In genomic region chr12:131971226-131971625, GRCh38 we compare ENCODE assay signal across 9 cellular contexts.
"Had no signal": no experiment of that assay in that cellular context is flagged by ENCODE, and none has a peak within 500 bp of the region (broad histone marks: within the 10 kb centered on the region; RNA-seq: fewer than 3 reads in every experiment).

No MANE protein-coding gene starts in this region.

- H3K27ac Mint-ChIP-seq: activated naive CD8-positive, alpha-beta T cell; stimulated activated effector memory CD8-positive, alpha-beta T cell treated with anti-CD3 and anti-CD28 coated beads, Interleukin-12 subunit alpha, Interleukin-12 subunit beta, amount 100 ng/mL, for 72 hours had no signal

- H3K9me3 Mint-ChIP-seq: stimulated activated effector memory CD8-positive, alpha-beta T cell treated with anti-CD3 and anti-CD28 coated beads, Interleukin-12 subunit alpha, Interleukin-12 subunit beta, amount 100 ng/mL, for 72 hours had no signal

- ATAC-seq: left ventricle myocardium superior; stimulated activated effector memory CD8-positive, alpha-beta T cell treated with anti-CD3 and anti-CD28 coated beads, Interleukin-12 subunit alpha, Interleukin-12 subunit beta, amount 100 ng/mL, for 72 hours had no signal

- DNase-seq: activated CD4-positive, alpha-beta T cell treated with anti-CD3 and anti-CD28 coated beads, Interleukin-2, amount 50 U/mL, for 4 hours; effector CD8-positive, alpha-beta T cell; left ventricle myocardium superior; sigmoid colon; stimulated activated CD4-positive, alpha-beta T cell treated with anti-CD3 and anti-CD28 coated beads, Interleukin-4, amount 100 ng/mL, for 24 hours; stomach; upper lobe of left lung had no signal

- H3K27me3 Mint-ChIP-seq: activated naive CD8-positive, alpha-beta T cell had no signal

- H3K4me3 Mint-ChIP-seq: activated naive CD8-positive, alpha-beta T cell; stimulated activated effector memory CD8-positive, alpha-beta T cell treated with anti-CD3 and anti-CD28 coated beads, Interleukin-12 subunit alpha, Interleukin-12 subunit beta, amount 100 ng/mL, for 72 hours had no signal
